Comparison of ENCODE assay signal across 9 cellular contexts in the genomic region with DNA sequence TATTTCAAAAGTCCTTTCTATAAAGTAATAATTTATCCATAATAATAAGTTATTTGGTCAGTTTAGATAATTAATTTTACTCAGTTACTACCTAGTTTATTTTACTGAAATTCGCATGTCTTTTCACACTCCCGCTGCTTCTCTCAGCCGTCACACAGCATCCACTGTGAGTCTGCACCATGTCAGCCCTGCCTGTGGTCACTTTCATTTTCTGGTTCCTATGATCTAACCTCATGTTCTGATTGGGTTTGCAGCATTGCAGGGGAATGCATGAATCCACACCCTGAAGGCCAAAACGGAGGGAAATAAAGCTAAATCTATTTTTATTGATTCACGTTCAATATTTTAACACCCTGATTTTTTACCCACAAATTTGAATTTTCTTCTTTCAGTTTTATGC. TPM values are rescaled to one million over a fixed set of nuclear protein-coding genes. Genes with fewer than 3 reads are reported as not detected.
A peak's percentile ranks its signal among the peaks of the same experiment; 100 is the strongest.
DNase-seq lines count a peak whose midpoint lies in the region; ATAC-seq lines count a peak whose summit lies in the region.
"Had no signal": no experiment of that assay in that cellular context is flagged by ENCODE, and none has a peak within 500 bp of the region (broad histone marks: within the 10 kb centered on the region; RNA-seq: fewer than 3 reads in every experiment).

No MANE protein-coding gene starts in this region.

- peak; percentile 88 for ATAC-seq in GM18907 (IDR thresholded peaks at IDR 0.05; ENCODE audit: unreplicated experiment)

- DNase-seq in HT1080 (ENCODE audit: low read depth) (peak; percentile 57), globus pallidus (ENCODE audit: low spot score) (peak; percentile 67), smooth muscle cell of the brain vasculature (ENCODE audit: low read depth, low spot score) (peak; percentile 49), T1000 (lab: John Stamatoyannopoulos, UW) (no peak), NCI-H2196 (lab: John Stamatoyannopoulos, UW; ENCODE audit: unreplicated experiment) (no peak), posterior vena cava (ENCODE audit: low spot score) (no peak)
- DNase-seq in activated CD8-positive, alpha-beta memory T cell treated with anti-CD3 and anti-CD28 coated beads for 24 hours: no peak
- DNase-seq: NCI-H774 had no signal

- intact Hi-C loops in posterior vena cava (cut with DNase I): no loop called here

RNA-seq across cellular contexts. Expression of a gene that starts 47.4 kb away (rescaled TPM):
- 2.9 and 4.4 TPM in 2 replicates for total RNA-seq in HT1080 (2014; rRNA removed; shearing (Covaris generic))
- 4.9 and 6.7 TPM in 2 replicates for polyA plus RNA-seq in HT1080 (2015; cell fraction: cytosol; rRNA removed)
- 7.7 and 8.5 TPM in 2 replicates for polyA plus RNA-seq in HT1080 (2015; cell fraction: nucleus; rRNA removed)
- total RNA-seq in posterior vena cava: 10 to 100 TPM; 10.7 to 13.0 TPM

Comparison
In these comparisons a context has a peak if more than half of its experiments do, and no peak if none do; other contexts are left out.
1. DNase-seq: peak in HT1080 (single experiment), globus pallidus (single experiment) and smooth muscle cell of the brain vasculature (single experiment); none in T1000 (single experiment), NCI-H2196 (single experiment), posterior vena cava (single experiment) and activated CD8-positive, alpha-beta memory T cell treated with anti-CD3 and anti-CD28 coated beads for 24 hours (single experiment).